Comparison of ENCODE assay signal across 8 cellular contexts in genomic region chr1:84573481-84573966, GRCh38. TPM values are rescaled to one million over a fixed set of nuclear protein-coding genes. Genes with fewer than 3 reads are reported as not detected.
DNase-seq lines count a peak whose midpoint lies in the region; ATAC-seq and TF ChIP-seq lines count a peak whose summit lies in the region.

No MANE protein-coding gene starts in this region.

- BruUV-seq in HCT116 (replicated peaks; lab: Mats Ljungman, UMichigan) = TSS peak; percentile 96

- peaks cover 14 to 44% of the 10 kb centered on the region in 2 experiments for H3K4me1 ChIP-seq in HCT116 (ENCODE audit: control insufficient read depth in 1 of 2, insufficient read depth in 2 of 2, low read length in 2 of 2)
- peaks cover 7 to 25% (median 12%) of the 10 kb centered on the region in 4 donors for H3K4me1 ChIP-seq in transverse colon

- TF ChIP-seq POLR2A in HCT116 (IDR thresholded peaks at IDR 0.05; ENCODE audit: borderline replicate concordance, extremely low read depth, insufficient read depth, insufficient read length) (no peak), transverse colon (IDR thresholded peaks at IDR 0.05) (no peak)

- H3K9ac ChIP-seq in HCT116 (ENCODE audit: low read length) = peak overlapping the region; percentile 94

- H3K4me2 ChIP-seq in HCT116 (ENCODE audit: low read length) = peak overlapping the region; percentile 79

- H3K79me2 ChIP-seq in HCT116 (ENCODE audit: insufficient read depth, low read length) = peaks cover 27% of the 10 kb centered on the region

- TF ChIP-seq RAD21 in HCT116 (IDR thresholded peaks at IDR 0.05; ENCODE audit: low read depth) = no peak

- RAD21 ChIA-PET in HCT116 (lab: Charles Lee; ENCODE audit: low non-redundant PET in 1 of 2, low total read pairs in 2 of 2, uncharacterized antibody in 2 of 2, unreplicated experiment in 2 of 2) = interaction anchor here in 1 of 2 experiments (0.6 kb wide), 1 partner anchor 353 kb away, joined by 3 read pairs; no protein-coding TSS in a partner anchor

- TF ChIP-seq EP300 in transverse colon (IDR thresholded peaks at IDR 0.05; ENCODE audit: low read depth) = no peak

- ATAC-seq in HCT116 (no peak), left lobe of liver (peak; percentile 43), HG02870 (IDR thresholded peaks at IDR 0.05; ENCODE audit: unreplicated experiment) (no peak), GM18870 (IDR thresholded peaks at IDR 0.05; ENCODE audit: unreplicated experiment) (no peak)

- H3K27me3 ChIP-seq in HCT116 (ENCODE audit: insufficient read depth, low read length) (no peaks in the 10 kb centered on the region), transverse colon (no peaks in the 10 kb centered on the region)

- POLR2A ChIA-PET in AG04449 (lab: Yijun Ruan, JAX) = interaction anchor here (0.7 to 2.2 kb wide), 7 partner anchors 12 to 127 kb away, joined by 3 to 19 read pairs (median 4); partner anchors contain the start of genes GNG5 and SPATA1
- POLR2A ChIA-PET in HCT116 (lab: Charles Lee) = interaction anchor here (0.7 to 2.3 kb wide), 14 partner anchors 9 to 429 kb away, joined by 3 to 16 read pairs (median 3); partner anchors contain the start of genes GNG5, PRKACB and SPATA1

- no peaks in the 10 kb centered on the region for H4K20me1 ChIP-seq in HCT116 (ENCODE audit: insufficient read depth)

- intact Hi-C loops in HCT116 (cut with micrococcal nuclease) = no loop called here
- intact Hi-C loops in transverse colon (cut with DNase I; ENCODE audit: low total_unique reads) = loop anchor here (5.0 to 10.0 kb wide), 2 partner anchors 69 to 114 kb away; partner anchors contain the start of genes GNG5 and SPATA1

- CTCF ChIA-PET in AG04449 (lab: Yijun Ruan, JAX) (interaction anchor here (0.7 to 2.4 kb wide), 11 partner anchors 9 to 432 kb away, joined by 3 to 10 read pairs (median 3); partner anchors contain the start of genes GNG5 and SPATA1), HCT116 (lab: Charles Lee) (interaction anchor here (1.6 kb wide), 1 partner anchor 432 kb away, joined by 5 read pairs; no protein-coding TSS in a partner anchor)

- in situ Hi-C loops in transverse colon (cut with MboI; ENCODE audit: low pct_ligation_motif_present in 1 of 4, low pct_unique_long_range_greater_than_20kb in 1 of 4, low sequenced_read_pairs in 3 of 4) = no loop called here

- TF ChIP-seq CTCF in AG04449 (IDR thresholded peaks at IDR 0.05; ENCODE audit: insufficient read depth, low read length, missing control alignments) (no peak), HCT116 (IDR thresholded peaks at IDR 0.05 in 2 of 3, conservative IDR thresholded peaks at IDR 0.05 in 1 of 3; ENCODE audit: borderline replicate concordance in 1 of 3, insufficient read depth in 1 of 3, low read depth in 2 of 3, low read length in 2 of 3) (no peak), transverse colon (IDR thresholded peaks at IDR 0.05) (no peak)

- no peaks in the 10 kb centered on the region for H3K9me3 ChIP-seq in HCT116 (ENCODE audit: control insufficient read depth in 1 of 2, insufficient read depth in 1 of 2, low read depth in 1 of 2, low read length in 2 of 2)
- H3K9me3 ChIP-seq in transverse colon = no peaks in the 10 kb centered on the region

- H3K4me3 ChIP-seq in AG04449 (ENCODE audit: low read depth, low read length) (peak overlapping the region; percentile 73), HCT116 (replicated peaks in 1 of 2; ENCODE audit: low read depth in 1 of 2, low read length in 2 of 2) (peak overlapping the region; percentile 66 to 92), transverse colon (peak overlapping the region; percentile 51 to 67 (median 60))

- peak overlapping the region; percentile 98 for H3K27ac ChIP-seq in HCT116 (ENCODE audit: low read depth, low read length)
- peak overlapping the region; percentile 97 for H3K27ac ChIP-seq in angular gyrus (ENCODE audit: low read depth, low read length)
- peak overlapping the region; percentile 96 to 100 (median 98) for H3K27ac ChIP-seq in transverse colon

- 3 to 4% methylated on average over 2 to 5 of the region's 5 CpGs for WGBS in transverse colon (ENCODE audit: low coverage in 1 of 2), 2 donors

- peaks cover 3 to 11% of the 10 kb centered on the region in 2 experiments for H3K36me3 ChIP-seq in HCT116 (ENCODE audit: control insufficient read depth in 1 of 2, insufficient read depth in 2 of 2, low read length in 2 of 2)
- H3K36me3 ChIP-seq in transverse colon = no peaks in the 10 kb centered on the region

- H2AFZ ChIP-seq in HCT116 (ENCODE audit: low read depth, low read length, poor library complexity, severe bottlenecking) = no peak overlapping the region

- DNase-seq in AG04449 (ENCODE audit: low read depth, low spot score) = no peak
- no peak for DNase-seq in HCT116 (ENCODE audit: low read depth, low spot score)
- DNase-seq in left lobe of liver (ENCODE audit: low spot score) = no peak
- no peak for DNase-seq in transverse colon
- DNase-seq in NCI-H1092 (lab: John Stamatoyannopoulos, UW) = no peak

- H3K9me2 ChIP-seq in HCT116 (ENCODE audit: insufficient read depth) = no peaks in the 10 kb centered on the region

TF ChIP-seq in HCT116, 20 proteins besides CTCF, POLR2A, EP300 and RAD21:
- TF ChIP-seq EZH2 (IDR thresholded peaks at IDR 0.05) (no peak), SRF (IDR thresholded peaks at IDR 0.05; ENCODE audit: low read depth) (no peak), EZH2phosphoT487 (IDR thresholded peaks at IDR 0.05; ENCODE audit: borderline replicate concordance) (no peak), ZBTB33 (IDR thresholded peaks at IDR 0.05; ENCODE audit: extremely low read depth, insufficient replicate concordance, low read length) (no peak), ATF3 (IDR thresholded peaks at IDR 0.05) (no peak), YY1 (IDR thresholded peaks at IDR 0.05; ENCODE audit: extremely low read depth, insufficient replicate concordance, low read depth, low read length) (no peak), ELF1 (IDR thresholded peaks at IDR 0.05; ENCODE audit: borderline replicate concordance, low read depth) (no peak), TCF7L2 (IDR thresholded peaks at IDR 0.05; ENCODE audit: borderline replicate concordance, extremely low read depth, insufficient read depth, insufficient read length) (no peak), CEBPB (IDR thresholded peaks at IDR 0.05; ENCODE audit: low read depth) (no peak), REST (IDR thresholded peaks at IDR 0.05; ENCODE audit: low read depth) (no peak)

RNA-seq across cellular contexts. Expression of gene CTBS, which starts 0.7 kb away (rescaled TPM):
- total RNA-seq in HCT116 (2021; ENCODE audit: unreplicated experiment) (19.5 TPM), left lobe of liver (27.2 TPM), transverse colon (10 to 100 TPM in 3 of 4 donors, 1 to 10 TPM in 1; 3.8 to 25.7 (median 16.2) TPM)
- polyA plus RNA-seq in HCT116 (2012) = 8.2 and 9.9 TPM in 2 replicates
